1 cellular context compared by ENCODE assay signal in the genomic region with DNA sequence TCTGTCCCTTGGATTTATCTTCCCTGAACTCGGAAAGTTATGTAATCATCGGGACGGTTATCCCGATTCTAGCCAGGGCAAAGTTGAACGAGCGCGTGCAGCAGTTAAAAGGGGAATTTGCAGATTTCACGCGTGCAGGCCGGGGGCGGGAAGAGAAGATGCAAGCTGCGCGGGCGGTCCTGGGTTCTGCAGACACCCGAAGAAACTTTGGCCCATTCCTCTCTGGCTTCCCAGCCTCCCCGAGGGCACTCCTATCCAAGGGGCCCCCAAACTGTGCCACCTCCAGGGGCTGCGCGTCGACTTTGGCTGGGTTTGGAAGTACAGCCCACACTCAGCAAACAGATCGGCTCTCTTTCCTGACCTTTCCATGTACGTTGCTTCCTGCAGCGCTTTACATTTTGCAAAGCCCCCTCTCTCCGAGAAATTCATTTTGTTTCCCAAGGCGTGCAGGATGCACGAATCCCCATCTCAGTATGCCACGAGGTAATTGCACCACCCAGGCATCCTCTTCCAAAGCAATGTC.
TF ChIP-seq lines count a peak whose summit lies in the region.

No MANE protein-coding gene starts in this region.

TF ChIP-seq in HEK293, 187 proteins besides CTCF, POLR2A, EP300 and RAD21 (continued from another document and continues in another):
- TF ChIP-seq, protein P1, sequence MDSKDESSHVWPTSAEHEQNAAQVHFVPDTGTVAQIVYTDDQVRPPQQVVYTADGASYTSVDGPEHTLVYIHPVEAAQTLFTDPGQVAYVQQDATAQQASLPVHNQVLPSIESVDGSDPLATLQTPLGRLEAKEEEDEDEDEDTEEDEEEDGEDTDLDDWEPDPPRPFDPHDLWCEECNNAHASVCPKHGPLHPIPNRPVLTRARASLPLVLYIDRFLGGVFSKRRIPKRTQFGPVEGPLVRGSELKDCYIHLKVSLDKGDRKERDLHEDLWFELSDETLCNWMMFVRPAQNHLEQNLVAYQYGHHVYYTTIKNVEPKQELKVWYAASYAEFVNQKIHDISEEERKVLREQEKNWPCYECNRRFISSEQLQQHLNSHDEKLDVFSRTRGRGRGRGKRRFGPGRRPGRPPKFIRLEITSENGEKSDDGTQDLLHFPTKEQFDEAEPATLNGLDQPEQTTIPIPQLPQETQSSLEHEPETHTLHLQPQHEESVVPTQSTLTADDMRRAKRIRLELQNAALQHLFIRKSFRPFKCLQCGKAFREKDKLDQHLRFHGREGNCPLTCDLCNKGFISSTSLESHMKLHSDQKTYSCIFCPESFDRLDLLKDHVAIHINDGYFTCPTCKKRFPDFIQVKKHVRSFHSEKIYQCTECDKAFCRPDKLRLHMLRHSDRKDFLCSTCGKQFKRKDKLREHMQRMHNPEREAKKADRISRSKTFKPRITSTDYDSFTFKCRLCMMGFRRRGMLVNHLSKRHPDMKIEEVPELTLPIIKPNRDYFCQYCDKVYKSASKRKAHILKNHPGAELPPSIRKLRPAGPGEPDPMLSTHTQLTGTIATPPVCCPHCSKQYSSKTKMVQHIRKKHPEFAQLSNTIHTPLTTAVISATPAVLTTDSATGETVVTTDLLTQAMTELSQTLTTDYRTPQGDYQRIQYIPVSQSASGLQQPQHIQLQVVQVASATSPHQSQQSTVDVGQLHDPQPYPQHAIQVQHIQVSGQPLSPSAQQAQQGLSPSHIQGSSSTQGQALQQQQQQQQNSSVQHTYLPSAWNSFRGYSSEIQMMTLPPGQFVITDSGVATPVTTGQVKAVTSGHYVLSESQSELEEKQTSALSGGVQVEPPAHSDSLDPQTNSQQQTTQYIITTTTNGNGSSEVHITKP (tag by site-specific recombination; IDR thresholded peaks at IDR 0.05): 0 out of 2 replicates have a peak, but pooled peaks have one; percentile 6
- TF ChIP-seq ZSCAN5A (tag by site-specific recombination; IDR thresholded peaks at IDR 0.05) (no peak), ZNF112 (tag by site-specific recombination; IDR thresholded peaks at IDR 0.05) (no peak), TRIM28 (IDR thresholded peaks at IDR 0.05; ENCODE audit: borderline replicate concordance, low read length) (no peak), BCL6B (tag by site-specific recombination; IDR thresholded peaks at IDR 0.05) (no peak), ZNF362 (tag by site-specific recombination; IDR thresholded peaks at IDR 0.05) (no peak), OSR2 (tag by site-specific recombination; IDR thresholded peaks at IDR 0.05) (no peak), ZNF248 (tag by site-specific recombination; IDR thresholded peaks at IDR 0.05) (no peak), ZFP69B (tag by site-specific recombination; IDR thresholded peaks at IDR 0.05) (peak; percentile 39; the same call in 1 of the 2 replicates), ZIC2 (tag by site-specific recombination; IDR thresholded peaks at IDR 0.05) (no peak), ZNF654 (tag by site-specific recombination; IDR thresholded peaks at IDR 0.05; ENCODE audit: low read depth) (no peak), ZNF830 (tag by site-specific recombination; IDR thresholded peaks at IDR 0.05; ENCODE audit: low read depth) (no peak), ZBTB20 (tag by site-specific recombination; IDR thresholded peaks at IDR 0.05) (peak; percentile 57), ZNF221 (tag by site-specific recombination; IDR thresholded peaks at IDR 0.05; ENCODE audit: borderline replicate concordance) (no peak), GLIS2 (tag by site-specific recombination; IDR thresholded peaks at IDR 0.05) (peak; percentile 58), ZFP3 (tag by site-specific recombination; IDR thresholded peaks at IDR 0.05; ENCODE audit: low read depth) (no peak), ZNF148 (tag by site-specific recombination; IDR thresholded peaks at IDR 0.05; ENCODE audit: borderline replicate concordance) (no peak), ZNF677 (tag by site-specific recombination; IDR thresholded peaks at IDR 0.05) (no peak), GFI1B (tag by site-specific recombination; IDR thresholded peaks at IDR 0.05) (no peak), TCF7L2 (IDR thresholded peaks at IDR 0.05; ENCODE audit: borderline replicate concordance, low read depth, low read length) (no peak), ZNF311 (tag by site-specific recombination; IDR thresholded peaks at IDR 0.05; ENCODE audit: borderline replicate concordance) (no peak), ZBTB17 (tag by site-specific recombination; IDR thresholded peaks at IDR 0.05) (peak; percentile 89), ZNF610 (tag by site-specific recombination; IDR thresholded peaks at IDR 0.05; ENCODE audit: borderline replicate concordance) (no peak), ZNF785 (tag by site-specific recombination; IDR thresholded peaks at IDR 0.05) (no peak), ZNF26 (tag by site-specific recombination; IDR thresholded peaks at IDR 0.05) (no peak), ZNF76 (tag by site-specific recombination; IDR thresholded peaks at IDR 0.05; ENCODE audit: borderline replicate concordance, low read depth) (no peak), ZNF19 (tag by site-specific recombination; IDR thresholded peaks at IDR 0.05; ENCODE audit: low read depth) (no peak), ZFHX2 (tag by site-specific recombination; conservative IDR thresholded peaks at IDR 0.05) (peak; percentile 28; the same call in 1 of the 2 replicates), ZNF626 (tag by site-specific recombination; IDR thresholded peaks at IDR 0.05) (no peak), ZNF114 (tag by site-specific recombination; IDR thresholded peaks at IDR 0.05) (no peak), ZNF24 (tag by site-specific recombination; IDR thresholded peaks at IDR 0.05) (no peak), ZNF416 (tag by site-specific recombination; IDR thresholded peaks at IDR 0.05) (no peak), ZNF394 (tag by site-specific recombination; IDR thresholded peaks at IDR 0.05; ENCODE audit: borderline replicate concordance) (no peak), KLF1 (tag by site-specific recombination; IDR thresholded peaks at IDR 0.05) (no peak), ZNF660 (tag by site-specific recombination; IDR thresholded peaks at IDR 0.05) (0 out of 2 replicates have a peak, but pooled peaks have one; percentile 3)
- TF ChIP-seq, protein P2, sequence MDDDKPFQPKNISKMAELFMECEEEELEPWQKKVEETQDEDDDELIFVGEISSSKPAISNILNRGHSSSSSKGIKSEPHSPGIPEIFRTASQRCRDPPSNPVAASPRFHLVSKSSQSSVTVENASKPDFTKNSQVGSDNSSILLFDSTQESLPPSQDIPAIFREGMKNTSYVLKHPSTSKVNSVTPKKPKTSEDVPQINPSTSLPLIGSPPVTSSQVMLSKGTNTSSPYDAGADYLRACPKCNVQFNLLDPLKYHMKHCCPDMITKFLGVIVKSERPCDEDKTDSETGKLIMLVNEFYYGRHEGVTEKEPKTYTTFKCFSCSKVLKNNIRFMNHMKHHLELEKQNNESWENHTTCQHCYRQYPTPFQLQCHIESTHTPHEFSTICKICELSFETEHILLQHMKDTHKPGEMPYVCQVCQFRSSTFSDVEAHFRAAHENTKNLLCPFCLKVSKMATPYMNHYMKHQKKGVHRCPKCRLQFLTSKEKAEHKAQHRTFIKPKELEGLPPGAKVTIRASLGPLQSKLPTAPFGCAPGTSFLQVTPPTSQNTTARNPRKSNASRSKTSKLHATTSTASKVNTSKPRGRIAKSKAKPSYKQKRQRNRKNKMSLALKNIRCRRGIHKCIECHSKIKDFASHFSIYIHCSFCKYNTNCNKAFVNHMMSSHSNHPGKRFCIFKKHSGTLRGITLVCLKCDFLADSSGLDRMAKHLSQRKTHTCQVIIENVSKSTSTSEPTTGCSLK (tag by site-specific recombination; IDR thresholded peaks at IDR 0.05): no peak
- TF ChIP-seq, protein P3, sequence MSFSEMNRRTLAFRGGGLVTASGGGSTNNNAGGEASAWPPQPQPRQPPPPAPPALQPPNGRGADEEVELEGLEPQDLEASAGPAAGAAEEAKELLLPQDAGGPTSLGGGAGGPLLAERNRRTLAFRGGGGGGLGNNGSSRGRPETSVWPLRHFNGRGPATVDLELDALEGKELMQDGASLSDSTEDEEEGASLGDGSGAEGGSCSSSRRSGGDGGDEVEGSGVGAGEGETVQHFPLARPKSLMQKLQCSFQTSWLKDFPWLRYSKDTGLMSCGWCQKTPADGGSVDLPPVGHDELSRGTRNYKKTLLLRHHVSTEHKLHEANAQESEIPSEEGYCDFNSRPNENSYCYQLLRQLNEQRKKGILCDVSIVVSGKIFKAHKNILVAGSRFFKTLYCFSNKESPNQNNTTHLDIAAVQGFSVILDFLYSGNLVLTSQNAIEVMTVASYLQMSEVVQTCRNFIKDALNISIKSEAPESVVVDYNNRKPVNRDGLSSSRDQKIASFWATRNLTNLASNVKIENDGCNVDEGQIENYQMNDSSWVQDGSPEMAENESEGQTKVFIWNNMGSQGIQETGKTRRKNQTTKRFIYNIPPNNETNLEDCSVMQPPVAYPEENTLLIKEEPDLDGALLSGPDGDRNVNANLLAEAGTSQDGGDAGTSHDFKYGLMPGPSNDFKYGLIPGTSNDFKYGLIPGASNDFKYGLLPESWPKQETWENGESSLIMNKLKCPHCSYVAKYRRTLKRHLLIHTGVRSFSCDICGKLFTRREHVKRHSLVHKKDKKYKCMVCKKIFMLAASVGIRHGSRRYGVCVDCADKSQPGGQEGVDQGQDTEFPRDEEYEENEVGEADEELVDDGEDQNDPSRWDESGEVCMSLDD (tag by site-specific recombination; IDR thresholded peaks at IDR 0.05): no peak
- TF ChIP-seq, protein P4, sequence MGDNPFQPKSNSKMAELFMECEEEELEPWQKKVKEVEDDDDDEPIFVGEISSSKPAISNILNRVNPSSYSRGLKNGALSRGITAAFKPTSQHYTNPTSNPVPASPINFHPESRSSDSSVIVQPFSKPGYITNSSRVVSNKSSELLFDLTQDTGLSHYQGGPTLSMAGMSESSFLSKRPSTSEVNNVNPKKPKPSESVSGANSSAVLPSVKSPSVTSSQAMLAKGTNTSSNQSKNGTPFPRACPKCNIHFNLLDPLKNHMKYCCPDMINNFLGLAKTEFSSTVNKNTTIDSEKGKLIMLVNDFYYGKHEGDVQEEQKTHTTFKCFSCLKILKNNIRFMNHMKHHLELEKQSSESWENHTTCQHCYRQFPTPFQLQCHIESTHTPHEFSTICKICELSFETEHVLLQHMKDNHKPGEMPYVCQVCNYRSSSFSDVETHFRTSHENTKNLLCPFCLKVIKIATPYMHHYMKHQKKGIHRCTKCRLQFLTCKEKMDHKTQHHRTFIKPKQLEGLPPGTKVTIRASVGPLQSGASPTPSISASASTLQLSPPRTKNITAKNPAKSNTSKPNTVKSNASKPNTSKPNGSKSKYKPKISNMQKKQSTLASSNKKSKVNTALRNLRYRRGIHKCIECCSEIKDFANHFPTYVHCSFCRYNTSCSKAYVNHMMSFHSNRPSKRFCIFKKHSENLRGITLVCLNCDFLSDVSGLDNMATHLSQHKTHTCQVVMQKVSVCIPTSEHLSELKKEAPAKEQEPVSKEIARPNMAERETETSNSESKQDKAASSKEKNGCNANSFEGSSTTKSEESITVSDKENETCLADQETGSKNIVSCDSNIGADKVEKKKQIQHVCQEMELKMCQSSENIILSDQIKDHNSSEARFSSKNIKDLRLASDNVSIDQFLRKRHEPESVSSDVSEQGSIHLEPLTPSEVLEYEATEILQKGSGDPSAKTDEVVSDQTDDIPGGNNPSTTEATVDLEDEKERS (tag by site-specific recombination; IDR thresholded peaks at IDR 0.05): no peak
